Comparison of ENCODE assay signal across 15 cellular contexts in the genomic region with DNA sequence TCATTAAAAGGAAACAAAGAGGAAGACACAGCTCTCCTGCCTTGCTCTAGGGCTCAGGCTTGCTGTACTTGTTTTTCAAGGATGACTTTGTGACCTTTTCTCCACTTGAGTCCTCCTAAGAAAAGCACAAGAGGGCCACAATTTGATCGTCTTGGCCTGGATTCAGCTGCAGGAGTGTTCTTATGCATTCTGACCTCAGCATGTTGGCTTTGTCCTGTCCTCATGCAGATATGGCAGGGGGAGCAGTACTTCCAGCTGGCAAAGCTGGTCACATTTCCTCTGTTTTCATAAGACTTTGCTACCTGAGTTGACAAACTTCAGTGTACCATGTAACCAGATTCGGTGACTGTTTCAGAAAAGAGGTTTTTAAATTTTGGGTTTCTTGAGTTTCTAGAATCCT. TPM values are rescaled to one million over a fixed set of nuclear protein-coding genes. Genes with fewer than 3 reads are reported as not detected.
DNase-seq lines count a peak whose midpoint lies in the region; ATAC-seq and TF ChIP-seq lines count a peak whose summit lies in the region.
"Had no signal": no experiment of that assay in that cellular context is flagged by ENCODE, and none has a peak within 500 bp of the region (broad histone marks: within the 10 kb centered on the region; RNA-seq: fewer than 3 reads in every experiment).

No MANE protein-coding gene starts in this region.

- H3K4me3 Mint-ChIP-seq in endodermal cell (no peak overlapping the region), mesothelial cell of epicardium (no peak overlapping the region)
- H3K4me3 Mint-ChIP-seq in activated CD4-positive, alpha-beta memory T cell treated with anti-CD3 and anti-CD28 coated beads for 36 hours: no peak overlapping the region
- H3K4me3 Mint-ChIP-seq in T-helper 2 cell treated with Interferon-gamma antibody and Interleukin-4, amounts not matched to agents 5 μg/mL and 100 μg/mL, for 36 hours: no peak overlapping the region
- H3K4me3 Mint-ChIP-seq: activated T-cell treated with anti-CD3 and anti-CD28 coated beads, Interleukin-2, amount 50 U/mL, for 4 hours had no signal

- no peaks in the 10 kb centered on the region for H3K27me3 ChIP-seq in endodermal cell (ENCODE audit: control insufficient read depth, insufficient read depth, low read length, poor library complexity, severe bottlenecking)
- H3K27me3 ChIP-seq: ascending aorta had no signal

- intact Hi-C loops in activated CD4-positive, alpha-beta memory T cell treated with anti-CD3 and anti-CD28 coated beads for 36 hours (cut with micrococcal nuclease): no loop called here

- H3K4me1 Mint-ChIP-seq in endodermal cell (peaks cover 44% of the 10 kb centered on the region), mesothelial cell of epicardium (peaks cover 3% of the 10 kb centered on the region)
- peaks cover 2% of the 10 kb centered on the region for H3K4me1 Mint-ChIP-seq in activated CD4-positive, alpha-beta memory T cell treated with anti-CD3 and anti-CD28 coated beads for 36 hours (ENCODE audit: low read depth)
- no peaks in the 10 kb centered on the region for H3K4me1 Mint-ChIP-seq in T-helper 2 cell treated with Interferon-gamma antibody and Interleukin-4, amounts not matched to agents 5 μg/mL and 100 μg/mL, for 36 hours (ENCODE audit: low read depth)

- H3K36me3 ChIP-seq in endodermal cell (ENCODE audit: control insufficient read depth, insufficient read depth, low read length): peaks cover 5% of the 10 kb centered on the region

- no peak overlapping the region for H3K4me3 ChIP-seq in endodermal cell (ENCODE audit: low read length)
- H3K4me3 ChIP-seq: ascending aorta had no signal

- no peak for ATAC-seq in HG03354 (IDR thresholded peaks at IDR 0.05; ENCODE audit: poor library complexity, severe bottlenecking, unreplicated experiment)
- ATAC-seq: activated T-cell treated with anti-CD3 and anti-CD28 coated beads, Interleukin-2, amount 50 U/mL, for 4 hours; SK-N-SH treated with all-trans-retinoic acid at 6 μM for 48 hours had no signal

- H3K27ac ChIP-seq in endodermal cell (ENCODE audit: low read depth, low read length): peak overlapping the region; percentile 13
- H3K27ac ChIP-seq: ascending aorta had no signal

- TF ChIP-seq CTCF in endodermal cell (conservative IDR thresholded peaks at IDR 0.05) (no peak), mesothelial cell of epicardium (IDR thresholded peaks at IDR 0.05; ENCODE audit: unreplicated experiment) (no peak)

- H3K27me3 Mint-ChIP-seq in endodermal cell (ENCODE audit: insufficient read depth): no peaks in the 10 kb centered on the region
- H3K27me3 Mint-ChIP-seq in mesothelial cell of epicardium (ENCODE audit: low read depth): no peaks in the 10 kb centered on the region
- H3K27me3 Mint-ChIP-seq in activated CD4-positive, alpha-beta memory T cell treated with anti-CD3 and anti-CD28 coated beads for 36 hours: no peaks in the 10 kb centered on the region
- H3K27me3 Mint-ChIP-seq in T-helper 2 cell treated with Interferon-gamma antibody and Interleukin-4, amounts not matched to agents 5 μg/mL and 100 μg/mL, for 36 hours (ENCODE audit: low read depth): no peaks in the 10 kb centered on the region

- H3K9me3 ChIP-seq in endodermal cell (ENCODE audit: control insufficient read depth, low read length): no peaks in the 10 kb centered on the region
- H3K9me3 ChIP-seq: ascending aorta had no signal

- CTCF ChIA-PET in activated CD4-positive, alpha-beta memory T cell treated with anti-CD3 and anti-CD28 coated beads for 36 hours (lab: Charles Lee): no interaction called here

- 32 to 51% methylated on average over 2 of the region's 2 CpGs for WGBS in endodermal cell (ENCODE audit: insufficient coverage in 1 of 2, insufficient read length in 1 of 2), 2 experiments

- DNase-seq in ELF-1 (ENCODE audit: low read depth, low spot score): peak; percentile 57
- peak; percentile 39 for DNase-seq in HT-29 (ENCODE audit: low spot score)
- DNase-seq in endodermal cell: peak; percentile 74
- DNase-seq in mesothelial cell of epicardium (ENCODE audit: low spot score in 2 of 2, unreplicated experiment in 2 of 2): no peak
- DNase-seq in activated CD4-positive, alpha-beta memory T cell treated with anti-CD3 and anti-CD28 coated beads for 36 hours: no peak
- no peak for DNase-seq in T-helper 2 cell treated with Interferon-gamma antibody and Interleukin-4, amounts not matched to agents 5 μg/mL and 100 μg/mL, for 36 hours (ENCODE audit: low spot score)
- DNase-seq in activated CD4-positive, alpha-beta T cell treated with anti-CD3 and anti-CD28 coated beads, Interleukin-2, amount 50 U/mL, for 1 hour: no peak
- DNase-seq: activated CD4-positive, alpha-beta T cell treated with anti-CD3 and anti-CD28 coated beads for 1 hour; activated T-cell treated with anti-CD3 and anti-CD28 coated beads, Interleukin-2, amount 50 U/mL, for 4 hours; head of caudate nucleus; KG1; NK-92 treated with Interleukin-12 subunit alpha and Interleukin-12 subunit beta, amount 100 ng/mL, for 24 hours had no signal

- H3K9ac ChIP-seq in endodermal cell (ENCODE audit: extremely low read depth, low read length, poor library complexity, severe bottlenecking): no peak overlapping the region

- H3K4me1 ChIP-seq in endodermal cell (ENCODE audit: control insufficient read depth, insufficient read depth, low read length): peaks cover 8% of the 10 kb centered on the region
- H3K4me1 ChIP-seq: ascending aorta had no signal

- H3K9me3 Mint-ChIP-seq in endodermal cell (no peaks in the 10 kb centered on the region), mesothelial cell of epicardium (no peaks in the 10 kb centered on the region)
- H3K9me3 Mint-ChIP-seq in activated CD4-positive, alpha-beta memory T cell treated with anti-CD3 and anti-CD28 coated beads for 36 hours: no peaks in the 10 kb centered on the region
- H3K9me3 Mint-ChIP-seq in T-helper 2 cell treated with Interferon-gamma antibody and Interleukin-4, amounts not matched to agents 5 μg/mL and 100 μg/mL, for 36 hours: no peaks in the 10 kb centered on the region
- H3K9me3 Mint-ChIP-seq: activated T-cell treated with anti-CD3 and anti-CD28 coated beads, Interleukin-2, amount 50 U/mL, for 4 hours had no signal

- peak overlapping the region; percentile 89 for H3K27ac Mint-ChIP-seq in endodermal cell
- peak overlapping the region; percentile 25 for H3K27ac Mint-ChIP-seq in mesothelial cell of epicardium
- no peak overlapping the region for H3K27ac Mint-ChIP-seq in activated CD4-positive, alpha-beta memory T cell treated with anti-CD3 and anti-CD28 coated beads for 36 hours
- no peak overlapping the region for H3K27ac Mint-ChIP-seq in T-helper 2 cell treated with Interferon-gamma antibody and Interleukin-4, amounts not matched to agents 5 μg/mL and 100 μg/mL, for 36 hours

- POLR2A ChIA-PET in activated CD4-positive, alpha-beta memory T cell treated with anti-CD3 and anti-CD28 coated beads for 36 hours (lab: Charles Lee): no interaction called here

- H3K36me3 Mint-ChIP-seq in endodermal cell (ENCODE audit: low read depth) (peaks cover 14% of the 10 kb centered on the region), mesothelial cell of epicardium (peaks cover 10% of the 10 kb centered on the region)
- H3K36me3 Mint-ChIP-seq in activated CD4-positive, alpha-beta memory T cell treated with anti-CD3 and anti-CD28 coated beads for 36 hours: peaks cover 21% of the 10 kb centered on the region
- H3K36me3 Mint-ChIP-seq in T-helper 2 cell treated with Interferon-gamma antibody and Interleukin-4, amounts not matched to agents 5 μg/mL and 100 μg/mL, for 36 hours (ENCODE audit: low read depth): peaks cover 1% of the 10 kb centered on the region

RNA-seq across cellular contexts. Expression of a gene that starts 30.8 kb away (rescaled TPM):
- total RNA-seq in HT-29 (2014; rRNA removed; shearing (Covaris generic)): 12.0 and 19.7 TPM in 2 replicates
- total RNA-seq in endodermal cell (1 to 10 TPM; 7.7 to 9.3 TPM), mesothelial cell of epicardium (15.2 to 17.3 TPM (median 16.1 TPM) in 3 replicates)
- 15.7 TPM for polyA plus RNA-seq in endodermal cell (2013, experiment 1 of 2)
- 15.0 TPM for polyA plus RNA-seq in endodermal cell (2013, experiment 2 of 2)
- total RNA-seq in activated CD4-positive, alpha-beta memory T cell treated with anti-CD3 and anti-CD28 coated beads for 36 hours: 10 to 100 TPM; 17.5 to 18.5 TPM

RNA-seq across cellular contexts. Expression of a gene that starts 31.2 kb away (rescaled TPM):
- total RNA-seq in HT-29 (2014; rRNA removed; shearing (Covaris generic)): 7.1 and 7.4 TPM in 2 replicates
- total RNA-seq in endodermal cell (10 to 100 TPM; 14.0 to 15.8 TPM), mesothelial cell of epicardium (7.8 to 8.2 TPM (median 8.0 TPM) in 3 replicates)
- 11.1 TPM for polyA plus RNA-seq in endodermal cell (2013, experiment 1 of 2)
- polyA plus RNA-seq in endodermal cell (2013, experiment 2 of 2): 10.3 TPM
- total RNA-seq in activated CD4-positive, alpha-beta memory T cell treated with anti-CD3 and anti-CD28 coated beads for 36 hours: 1 to 10 TPM; 7.7 to 7.8 TPM

Comparison
In these comparisons a context has a peak if more than half of its experiments do, and no peak if none do; other contexts are left out.
1. DNase-seq: peak in ELF-1 (single experiment), HT-29 (single experiment) and endodermal cell (single experiment); none in mesothelial cell of epicardium (0 of 2), activated CD4-positive, alpha-beta memory T cell treated with anti-CD3 and anti-CD28 coated beads for 36 hours (single experiment), T-helper 2 cell treated with Interferon-gamma antibody and Interleukin-4, amounts not matched to agents 5 μg/mL and 100 μg/mL, for 36 hours (single experiment) and activated CD4-positive, alpha-beta T cell treated with anti-CD3 and anti-CD28 coated beads, Interleukin-2, amount 50 U/mL, for 1 hour (single experiment).
2. H3K27ac Mint-ChIP-seq: peak in endodermal cell (single experiment) and mesothelial cell of epicardium (single experiment); none in activated CD4-positive, alpha-beta memory T cell treated with anti-CD3 and anti-CD28 coated beads for 36 hours (single experiment) and T-helper 2 cell treated with Interferon-gamma antibody and Interleukin-4, amounts not matched to agents 5 μg/mL and 100 μg/mL, for 36 hours (single experiment).